Comparison of ENCODE assay signal across 20 cellular contexts in the genomic region with DNA sequence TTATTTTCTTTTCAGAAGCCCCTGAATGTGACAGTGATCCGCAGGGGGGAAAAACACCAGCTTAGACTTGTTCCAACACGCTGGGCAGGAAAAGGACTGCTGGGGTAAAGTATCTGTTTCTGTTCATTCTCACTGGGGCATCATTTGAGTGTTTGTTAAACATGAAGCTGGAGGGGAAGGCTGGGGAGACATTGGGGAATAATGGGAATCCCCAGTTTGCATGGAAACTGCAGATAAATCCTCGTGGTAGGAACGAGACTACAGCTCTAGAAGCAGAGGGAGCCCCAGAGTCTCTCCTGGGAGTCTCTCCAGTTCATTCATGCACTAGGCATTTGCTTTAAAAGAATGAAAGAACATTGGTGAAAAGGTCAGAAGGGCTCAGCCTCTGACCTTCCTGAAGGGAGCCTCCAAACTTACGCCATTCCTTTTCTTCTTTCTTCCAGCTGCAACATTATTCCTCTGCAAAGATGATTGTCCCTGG. TPM values are rescaled to one million over a fixed set of nuclear protein-coding genes. Genes with fewer than 3 reads are reported as not detected.
A peak's percentile ranks its signal among the peaks of the same experiment; 100 is the strongest.
DNase-seq lines count a peak whose midpoint lies in the region; TF ChIP-seq lines count a peak whose summit lies in the region.
"Had no signal": no experiment of that assay in that cellular context is flagged by ENCODE, and none has a peak within 500 bp of the region (broad histone marks: within the 10 kb centered on the region; RNA-seq: fewer than 3 reads in every experiment).

No MANE protein-coding gene starts in this region.

- H4K20me1 ChIP-seq in BLaER1 treated with 17β-estradiol and CSF1 and Interleukin-3, amounts not matched to agents 10 nM and 100 nM, result peaks cover 0 to 34% (median 3%) of the 10 kb centered on the region in 11 experiments; a peak in 3 of 22 replicates

- H3K27ac ChIP-seq in BLaER1 treated with 17β-estradiol and CSF1 and Interleukin-3, amounts not matched to agents 10 nM and 100 nM, result peak overlapping the region in 5 of 11 experiments; percentile 0 to 61 (median 58); a peak in 7 of 22 replicates
- peak overlapping the region; percentile 26 for H3K27ac ChIP-seq in HUES48 (ENCODE audit: low read depth, low read length)
- peak overlapping the region; percentile 35; the same call in 1 of the 2 replicates for H3K27ac ChIP-seq in SK-N-MC
- H3K27ac ChIP-seq: ovary had no signal

- DNase-seq in SK-N-MC (ENCODE audit: low read depth, low spot score), result no peak
- DNase-seq in foreskin fibroblast, result peak; percentile 39 to 64
- DNase-seq in SW 1271 (lab: John Stamatoyannopoulos, UW), result no peak
- no peak for DNase-seq in anterior cingulate cortex (lab: John Stamatoyannopoulos, UW)
- no peak for DNase-seq in cardiac septum (ENCODE audit: low spot score)
- DNase-seq in activated CD8-positive, alpha-beta memory T cell treated with anti-CD3 and anti-CD28 coated beads, Interleukin-2, amount 50 U/mL, for 4 hours, result no peak
- DNase-seq: activated naive CD4-positive, alpha-beta T cell treated with anti-CD3 and anti-CD28 coated beads for 36 hours; glutamatergic neuron; GOT3; kidney; midbrain; NCI-H1092; ovary; RPMI8226; small intestine; stimulated activated naive CD8-positive, alpha-beta T cell treated with anti-CD3 and anti-CD28 coated beads, Interleukin-15, amount 100 ng/mL, for 72 hours; T-helper 17 cell had no signal

- TF ChIP-seq CTCF in foreskin fibroblast (IDR thresholded peaks at IDR 0.05; ENCODE audit: low read depth, low read length), result no peak

- H3K27me3 ChIP-seq in BLaER1 treated with 17β-estradiol and CSF1 and Interleukin-3, amounts not matched to agents 10 nM and 100 nM, result no peaks in the 10 kb centered on the region
- no peaks in the 10 kb centered on the region for H3K27me3 ChIP-seq in HUES48 (ENCODE audit: control insufficient read depth, insufficient read depth, low read length)
- H3K27me3 ChIP-seq: ovary had no signal

- intact Hi-C loops in cardiac septum (cut with DNase I), result loop anchor here (5.0 kb wide), 1 partner anchor 106 kb away; the partner anchor contains the start of gene BCL7A

- peak overlapping the region in 6 of 11 experiments; percentile 99 to 100 (median 99); a peak in 13 of 22 replicates for H3K4me2 ChIP-seq in BLaER1 treated with 17β-estradiol and CSF1 and Interleukin-3, amounts not matched to agents 10 nM and 100 nM

- peak overlapping the region in 5 of 11 experiments; percentile 6 to 77 (median 28); a peak in 6 of 22 replicates for H3K9ac ChIP-seq in BLaER1 treated with 17β-estradiol and CSF1 and Interleukin-3, amounts not matched to agents 10 nM and 100 nM
- H3K9ac ChIP-seq in HUES48 (ENCODE audit: low read depth, low read length) (no peak overlapping the region), SK-N-MC (ENCODE audit: insufficient read length) (no peak overlapping the region)

- H3K36me3 ChIP-seq in BLaER1 treated with 17β-estradiol and CSF1 and Interleukin-3, amounts not matched to agents 10 nM and 100 nM, result peaks cover 48 to 68% (median 64%) of the 10 kb centered on the region in 11 experiments
- H3K36me3 ChIP-seq in HUES48 (ENCODE audit: control insufficient read depth, insufficient read depth, low read length) (peaks cover 26% of the 10 kb centered on the region), SK-N-MC (ENCODE audit: insufficient read depth, low read length) (peaks cover 22% of the 10 kb centered on the region; the same call in 1 of the 2 replicates)
- H3K36me3 ChIP-seq: ovary had no signal

- H3K4me1 ChIP-seq in BLaER1 treated with 17β-estradiol and CSF1 and Interleukin-3, amounts not matched to agents 10 nM and 100 nM, result peaks cover 37 to 53% (median 43%) of the 10 kb centered on the region in 10 experiments
- H3K4me1 ChIP-seq in HUES48 (ENCODE audit: control insufficient read depth, insufficient read depth, low read length), result no peaks in the 10 kb centered on the region

- no peak overlapping the region for H3K4me3 ChIP-seq in BLaER1 treated with 17β-estradiol and CSF1 and Interleukin-3, amounts not matched to agents 10 nM and 100 nM
- H3K4me3 ChIP-seq in HUES48 (ENCODE audit: low read depth, low read length) (no peak overlapping the region), SK-N-MC (no peak overlapping the region), foreskin fibroblast (ENCODE audit: low read depth in 1 of 2, low read length in 2 of 2) (no peak overlapping the region)
- H3K4me3 ChIP-seq: ovary had no signal

- no peaks in the 10 kb centered on the region for H3K9me3 ChIP-seq in BLaER1 treated with 17β-estradiol and CSF1 and Interleukin-3, amounts not matched to agents 10 nM and 100 nM (replicated peaks in 1 of 11)
- H3K9me3 ChIP-seq in HUES48 (ENCODE audit: control insufficient read depth, insufficient read depth, low read length) (no peaks in the 10 kb centered on the region), SK-N-MC (ENCODE audit: low read depth, low read length) (no peaks in the 10 kb centered on the region)
- H3K9me3 ChIP-seq: ovary had no signal

RNA-seq across cellular contexts. Expression of gene CFAP251, which starts 2.5 kb away (rescaled TPM):
- total RNA-seq in cardiac septum, result 3.8 TPM

RNA-seq across cellular contexts. Expression of gene PSMD9, which starts 27.3 kb away (rescaled TPM):
- total RNA-seq in cardiac septum, result 31.2 TPM

RNA-seq across cellular contexts. Expression of gene HPD, which starts 57.2 kb away (rescaled TPM):
- 1.3 TPM for total RNA-seq in cardiac septum
- total RNA-seq: activated naive CD4-positive, alpha-beta T cell treated with anti-CD3 and anti-CD28 coated beads for 36 hours; Daoy; T-helper 17 cell had no signal

Comparison
In these comparisons a context has a peak if more than half of its experiments do, and no peak if none do; other contexts are left out.
1. DNase-seq: peak in foreskin fibroblast (2 of 2); none in SK-N-MC (single experiment), SW 1271 (0 of 2), anterior cingulate cortex (0 of 58), cardiac septum (single experiment) and activated CD8-positive, alpha-beta memory T cell treated with anti-CD3 and anti-CD28 coated beads, Interleukin-2, amount 50 U/mL, for 4 hours (single experiment).